Comparison of ENCODE assay signal across 25 cellular contexts in genomic region chr1:218933526-218933925, GRCh38.
"Had no signal": no experiment of that assay in that cellular context is flagged by ENCODE, and none has a peak within 500 bp of the region (broad histone marks: within the 10 kb centered on the region; RNA-seq: fewer than 3 reads in every experiment).

No MANE protein-coding gene starts in this region.

- H3K4me3 ChIP-seq: breast epithelium, colonic mucosa, dorsolateral prefrontal cortex, gastroesophageal sphincter, heart left ventricle, ovary, prostate gland, spleen, testis, uterus had no signal

- ATAC-seq: activated T-cell treated with anti-CD3 and anti-CD28 coated beads, Interleukin-2, amount 50 U/mL, for 4 hours; effector memory CD8-positive, alpha-beta T cell; gastroesophageal sphincter; heart left ventricle; left cardiac atrium; natural killer cell treated with Interleukin-12 subunit alpha and Interleukin-12 subunit beta and Interleukin-15 and Interleukin-18, amount 100 ng/mL, for 72 hours; stimulated activated effector memory CD8-positive, alpha-beta T cell treated with anti-CD3 and anti-CD28 coated beads, Interleukin-12 subunit alpha, Interleukin-12 subunit beta, amount 100 ng/mL, for 72 hours; T-helper 17 cell had no signal

- DNase-seq: activated CD4-positive, alpha-beta T cell treated with anti-CD3 and anti-CD28 coated beads for 4 hours; activated CD4-positive, alpha-beta T cell treated with anti-CD3 and anti-CD28 coated beads, Interleukin-2, amount 50 U/mL, for 48 hours; activated CD4-positive, CD25-positive, alpha-beta regulatory T cell; activated CD8-positive, alpha-beta memory T cell treated with anti-CD3 and anti-CD28 coated beads, Interleukin-2, amount 50 U/mL, for 48 hours; activated naive CD4-positive, alpha-beta T cell treated with Interleukin-2 at 50 U/mL for 16 hours; activated naive CD8-positive, alpha-beta T cell treated with anti-CD3 and anti-CD28 coated beads, Interleukin-2, amount 10 ng/mL, durations not matched to agents 7 days and 5 days; activated T-cell treated with anti-CD3 and anti-CD28 coated beads, Interleukin-2, amount 50 U/mL, for 4 hours; amniotic stem cell; colonic mucosa; dorsolateral prefrontal cortex; effector memory CD8-positive, alpha-beta T cell; heart left ventricle; islet precursor cell; left cardiac atrium; ovary; spleen; T-helper 17 cell; testis; trophoblast cell; uterus had no signal
